In genomic region chr17:66466933-66467367, GRCh38 we compare ENCODE assay signal across 8 cellular contexts.
DNase-seq lines count a peak whose midpoint lies in the region; ATAC-seq and TF ChIP-seq lines count a peak whose summit lies in the region.

No MANE protein-coding gene starts in this region.

- no peaks in the 10 kb centered on the region for H3K9me3 ChIP-seq in left ventricle myocardium inferior (replicated peaks)

- H3K27me3 ChIP-seq in left ventricle myocardium inferior (ENCODE audit: low read depth) = no peaks in the 10 kb centered on the region

- no peak for TF ChIP-seq CTCF in left ventricle myocardium inferior (IDR thresholded peaks at IDR 0.05; ENCODE audit: borderline replicate concordance)
- TF ChIP-seq CTCF in epithelial cell of esophagus (IDR thresholded peaks at IDR 0.05; ENCODE audit: insufficient read depth, low read depth, low read length, missing control alignments) = no peak

- H3K36me3 Mint-ChIP-seq in T-cell = no peaks in the 10 kb centered on the region

- no peak overlapping the region for H3K27ac ChIP-seq in left ventricle myocardium inferior (replicated peaks)

- POLR2A ChIA-PET in T-cell (lab: Charles Lee) = interaction anchor here in 1 of 2 donors (0.6 kb wide), 1 partner anchor 86 kb away, joined by 4 read pairs; no protein-coding TSS in a partner anchor

- peaks cover 33% of the 10 kb centered on the region for H3K4me1 ChIP-seq in left ventricle myocardium inferior

- peaks cover 79 to 88% (median 82%) of the 10 kb centered on the region in 3 donors for H3K4me1 Mint-ChIP-seq in T-cell

- H3K9me3 Mint-ChIP-seq in T-cell = no peaks in the 10 kb centered on the region

- ATAC-seq in Right ventricle myocardium inferior (peak; percentile 42), T-cell (replicated peaks in 1 of 4) (peak in 3 of 4 experiments; percentile 29 to 47 (median 45)), GM19463 (IDR thresholded peaks at IDR 0.05; ENCODE audit: unreplicated experiment) (no peak)

- intact Hi-C loops in Right ventricle myocardium inferior (cut with DNase I) = no loop called here
- intact Hi-C loops in left ventricle myocardium inferior (cut with micrococcal nuclease) = no loop called here

- no peaks in the 10 kb centered on the region for H3K27me3 Mint-ChIP-seq in T-cell

- H3K36me3 ChIP-seq in left ventricle myocardium inferior = no peaks in the 10 kb centered on the region

- no peak for DNase-seq in Right ventricle myocardium inferior (ENCODE audit: missing footprints)
- no peak for DNase-seq in left ventricle myocardium inferior
- DNase-seq in T-cell = no peak
- DNase-seq in epithelial cell of esophagus (ENCODE audit: low read depth) = peak; percentile 98
- DNase-seq in skeletal muscle cell (ENCODE audit: low read depth) = peak; percentile 98
- no peak for DNase-seq in hypothalamus (lab: John Stamatoyannopoulos, UW)
- no peak for DNase-seq in RPMI8226

- no peak overlapping the region for H3K4me3 ChIP-seq in left ventricle myocardium inferior
- H3K4me3 ChIP-seq in epithelial cell of esophagus (ENCODE audit: low read length) = no peak overlapping the region
- no peak overlapping the region for H3K4me3 ChIP-seq in skeletal muscle cell (ENCODE audit: low read depth, low read length)

- CTCF ChIA-PET in T-cell (lab: Charles Lee) = interaction anchor here in 1 of 2 donors (0.6 kb wide), 1 partner anchor 167 kb away, joined by 3 read pairs; no protein-coding TSS in a partner anchor

- peak overlapping the region; percentile 9 to 62 for H3K27ac Mint-ChIP-seq in T-cell

- H3K4me3 Mint-ChIP-seq in T-cell = peak overlapping the region in 2 of 3 donors; percentile 49 to 53

Comparison
In these comparisons a context has a peak if more than half of its experiments do, and no peak if none do; other contexts are left out.
1. DNase-seq: peak in epithelial cell of esophagus (single experiment) and skeletal muscle cell (single experiment); none in Right ventricle myocardium inferior (single experiment), left ventricle myocardium inferior (single experiment), T-cell (0 of 34), hypothalamus (0 of 51) and RPMI8226 (single experiment).